Comparison of ENCODE assay signal across 26 cellular contexts in the genomic region with DNA sequence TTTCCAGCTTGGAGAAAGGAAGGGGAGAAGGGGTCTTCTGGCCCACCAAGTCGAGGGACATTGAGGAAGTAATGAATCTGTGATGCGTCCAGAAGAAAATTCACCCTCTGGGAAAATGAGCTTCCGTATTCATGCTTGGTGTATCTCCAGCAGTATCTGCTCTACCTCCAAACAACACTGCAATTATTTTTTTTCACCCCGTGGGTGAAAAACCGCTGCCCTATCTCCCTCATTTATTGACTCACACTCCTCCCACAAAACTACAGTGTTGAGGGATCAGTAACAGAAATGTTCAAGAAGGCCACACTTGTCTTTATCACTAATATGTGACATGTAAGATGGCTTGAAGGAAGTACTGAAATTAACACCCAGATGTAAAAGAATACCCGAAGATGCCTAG. TPM values are rescaled to one million over a fixed set of nuclear protein-coding genes. Genes with fewer than 3 reads are reported as not detected.
DNase-seq lines count a peak whose midpoint lies in the region; ATAC-seq and TF ChIP-seq lines count a peak whose summit lies in the region.
"Had no signal": no experiment of that assay in that cellular context is flagged by ENCODE, and none has a peak within 500 bp of the region (broad histone marks: within the 10 kb centered on the region; RNA-seq: fewer than 3 reads in every experiment).

No MANE protein-coding gene starts in this region.

- no peaks in the 10 kb centered on the region for H3K9me3 ChIP-seq in HCT116 (ENCODE audit: control insufficient read depth in 1 of 2, insufficient read depth in 1 of 2, low read depth in 1 of 2, low read length in 2 of 2)
- H3K9me3 ChIP-seq: mucosa of descending colon, prostate gland, upper lobe of right lung had no signal

- TF ChIP-seq CTCF in HCT116 (IDR thresholded peaks at IDR 0.05 in 2 of 3, conservative IDR thresholded peaks at IDR 0.05 in 1 of 3; ENCODE audit: borderline replicate concordance in 1 of 3, insufficient read depth in 1 of 3, low read depth in 2 of 3, low read length in 2 of 3) (no peak), astrocyte of the spinal cord (IDR thresholded peaks at IDR 0.05; ENCODE audit: low read depth, low read length) (no peak)

- no peaks in the 10 kb centered on the region for H3K79me1 ChIP-seq in mesendoderm (ENCODE audit: low read length)

- H3K4me3 ChIP-seq in HCT116 (replicated peaks in 1 of 2; ENCODE audit: low read depth in 1 of 2, low read length in 2 of 2) (peak overlapping the region; percentile 10 to 57), astrocyte of the spinal cord (ENCODE audit: low read depth, low read length) (peak overlapping the region; percentile 36), mesendoderm (ENCODE audit: low read length) (no peak overlapping the region)
- H3K4me3 ChIP-seq: mucosa of descending colon, prostate gland, stomach, upper lobe of right lung had no signal

- no TSS peak for BruUV-seq in HCT116 (replicated peaks; lab: Mats Ljungman, UMichigan)

- peaks cover 96% of the 10 kb centered on the region for H3K27me3 Mint-ChIP-seq in activated naive CD8-positive, alpha-beta T cell treated with anti-CD3 and anti-CD28 coated beads for 36 hours

- no peaks in the 10 kb centered on the region for H3K79me2 ChIP-seq in HCT116 (ENCODE audit: insufficient read depth, low read length)
- H3K79me2 ChIP-seq in mesendoderm (ENCODE audit: control insufficient read depth, insufficient read depth, low read length), result no peaks in the 10 kb centered on the region

- H3K23ac ChIP-seq in mesendoderm (ENCODE audit: low read length), result no peak overlapping the region

- CTCF ChIA-PET in HCT116 (lab: Charles Lee), result no interaction called here

- no CpG with 5 or more reads among the region's 6 CpGs for WGBS in mesendoderm (ENCODE audit: extremely low coverage, insufficient coverage, low lambda C conversion rate)

- POLR2A ChIA-PET in HCT116 (lab: Charles Lee), result interaction anchor here (0.6 to 1.0 kb wide), 2 partner anchors 12 to 208 kb away, joined by 3 to 4 read pairs; no protein-coding TSS in a partner anchor

- H4K5ac ChIP-seq in mesendoderm (ENCODE audit: low read length), result no peak overlapping the region

- intact Hi-C loops in HCT116 (cut with micrococcal nuclease), result no loop called here

- no peaks in the 10 kb centered on the region for H3K9me2 ChIP-seq in HCT116 (ENCODE audit: insufficient read depth)

- no peak overlapping the region for H2AK5ac ChIP-seq in mesendoderm (ENCODE audit: low read length)

- RAD21 ChIA-PET in HCT116 (lab: Charles Lee; ENCODE audit: low non-redundant PET in 1 of 2, low total read pairs in 2 of 2, uncharacterized antibody in 2 of 2, unreplicated experiment in 2 of 2), result no interaction called here

- no peak overlapping the region for H3K27ac ChIP-seq in HCT116 (ENCODE audit: low read depth, low read length)
- no peak overlapping the region for H3K27ac ChIP-seq in mesendoderm (ENCODE audit: low read depth, low read length)
- H3K27ac ChIP-seq: prostate gland, stomach, upper lobe of right lung had no signal

- peaks cover 18% of the 10 kb centered on the region for H3K9me3 Mint-ChIP-seq in activated naive CD8-positive, alpha-beta T cell treated with anti-CD3 and anti-CD28 coated beads for 36 hours

- H4K20me1 ChIP-seq in HCT116 (ENCODE audit: insufficient read depth), result no peaks in the 10 kb centered on the region

- peak overlapping the region; percentile 80 for H3K4me2 ChIP-seq in HCT116 (ENCODE audit: low read length)
- no peak overlapping the region for H3K4me2 ChIP-seq in mesendoderm (ENCODE audit: low read length)

- ATAC-seq in HCT116, result no peak
- no peak for ATAC-seq in HG03196 (IDR thresholded peaks at IDR 0.05; ENCODE audit: unreplicated experiment)
- no peak for ATAC-seq in GM18870 (IDR thresholded peaks at IDR 0.05; ENCODE audit: unreplicated experiment)
- ATAC-seq: activated naive CD8-positive, alpha-beta T cell treated with anti-CD3 and anti-CD28 coated beads, Interleukin-2, amount 50 U/mL, for 24 hours; HepG2; mucosa of descending colon; upper lobe of right lung had no signal

- H2BK5ac ChIP-seq in mesendoderm (ENCODE audit: low read length), result no peak overlapping the region

- no peak overlapping the region for H3K18ac ChIP-seq in mesendoderm (ENCODE audit: low read length)

- no peak overlapping the region for H4K8ac ChIP-seq in mesendoderm (ENCODE audit: low read depth, low read length)

- DNase-seq in ACHN, result peak; percentile 6
- no peak for DNase-seq in HCT116 (ENCODE audit: low read depth, low spot score)
- DNase-seq in astrocyte of the spinal cord (ENCODE audit: low read depth, low spot score), result peak; percentile 51
- peak; percentile 8 for DNase-seq in mesendoderm
- DNase-seq in activated naive CD8-positive, alpha-beta T cell treated with anti-CD3 and anti-CD28 coated beads for 36 hours, result no peak
- no peak for DNase-seq in stimulated activated CD4-positive, alpha-beta T cell treated with anti-CD3 and anti-CD28 coated beads, Interleukin-2, amount 100 ng/mL, for 48 hours
- DNase-seq: activated CD4-positive, alpha-beta T cell treated with anti-CD3 and anti-CD28 coated beads for 4 hours; activated CD8-positive, alpha-beta memory T cell treated with anti-CD3 and anti-CD28 coated beads, Interleukin-2, amount 50 U/mL, for 4 hours; activated naive CD8-positive, alpha-beta T cell treated with anti-CD3 and anti-CD28 coated beads, Interleukin-2, amount 50 U/mL, for 24 hours; AML-193; caudate nucleus; DMS79; erythroblast; HCEC 1CT; mucosa of descending colon; NCI-H2081 treated with DMSO at 0.1 percent for 48 hours; NCI-H524; RPMI8226; small intestine; stimulated activated CD4-positive, alpha-beta T cell treated with anti-CD3 and anti-CD28 coated beads, Interleukin-4, amount 100 ng/mL, for 4 hours; stomach; upper lobe of right lung had no signal

- peaks cover 11% of the 10 kb centered on the region for H3K4me1 Mint-ChIP-seq in activated naive CD8-positive, alpha-beta T cell treated with anti-CD3 and anti-CD28 coated beads for 36 hours

- H3K4me1 ChIP-seq in HCT116 (ENCODE audit: control insufficient read depth in 1 of 2, insufficient read depth in 2 of 2, low read length in 2 of 2) (peaks cover 0 to 18% of the 10 kb centered on the region in 2 experiments; a peak in 3 of 4 replicates), mesendoderm (ENCODE audit: control insufficient read depth, low read depth, low read length) (no peaks in the 10 kb centered on the region)
- H3K4me1 ChIP-seq: prostate gland had no signal

- no peak overlapping the region for H3K27ac Mint-ChIP-seq in activated naive CD8-positive, alpha-beta T cell treated with anti-CD3 and anti-CD28 coated beads for 36 hours
- H3K27ac Mint-ChIP-seq: activated naive CD8-positive, alpha-beta T cell treated with anti-CD3 and anti-CD28 coated beads, Interleukin-2, amount 50 U/mL, for 24 hours had no signal

- TF ChIP-seq POLR2A in HCT116 (IDR thresholded peaks at IDR 0.05; ENCODE audit: borderline replicate concordance, extremely low read depth, insufficient read depth, insufficient read length), result no peak

- no peak overlapping the region for H3K4me3 Mint-ChIP-seq in activated naive CD8-positive, alpha-beta T cell treated with anti-CD3 and anti-CD28 coated beads for 36 hours
- H3K4me3 Mint-ChIP-seq: activated naive CD8-positive, alpha-beta T cell treated with anti-CD3 and anti-CD28 coated beads, Interleukin-2, amount 50 U/mL, for 24 hours had no signal

- H3K36me3 ChIP-seq in HCT116 (ENCODE audit: control insufficient read depth in 1 of 2, insufficient read depth in 2 of 2, low read length in 2 of 2) (no peaks in the 10 kb centered on the region), mesendoderm (ENCODE audit: control insufficient read depth, insufficient read depth, low read length) (no peaks in the 10 kb centered on the region)
- H3K36me3 ChIP-seq: prostate gland, stomach, upper lobe of right lung had no signal

- H3K27me3 ChIP-seq in HCT116 (ENCODE audit: insufficient read depth, low read length) (no peaks in the 10 kb centered on the region), mesendoderm (ENCODE audit: insufficient read depth, low read length, poor library complexity) (peaks cover 64% of the 10 kb centered on the region)

- no peak overlapping the region for H2BK120ac ChIP-seq in mesendoderm (ENCODE audit: low read depth, low read length)

- TF ChIP-seq RAD21 in HCT116 (IDR thresholded peaks at IDR 0.05; ENCODE audit: low read depth), result no peak

- H3K36me3 Mint-ChIP-seq in activated naive CD8-positive, alpha-beta T cell treated with anti-CD3 and anti-CD28 coated beads for 36 hours, result peaks cover 12% of the 10 kb centered on the region

- in situ Hi-C loops in ACHN (cut with HindIII; ENCODE audit: low pct_ligation_motif_present, low pct_unique_long_range_greater_than_20kb, low sequenced_read_pairs), result no loop called here
- in situ Hi-C loops in astrocyte of the spinal cord (cut with HindIII; ENCODE audit: low sequenced_read_pairs), result loop anchor here (10.0 kb wide), 1 partner anchor 344 kb away; no protein-coding TSS in a partner anchor

- H3K4ac ChIP-seq in mesendoderm (ENCODE audit: low read depth, low read length), result no peak overlapping the region

- no peak overlapping the region for H3K56ac ChIP-seq in mesendoderm (ENCODE audit: low read length)

- no peak overlapping the region; the same call in 1 of the 2 replicates for H3K9ac ChIP-seq in HCT116 (ENCODE audit: low read length)
- H3K9ac ChIP-seq in mesendoderm (ENCODE audit: low read length), result no peak overlapping the region

- H2AFZ ChIP-seq in HCT116 (ENCODE audit: low read depth, low read length, poor library complexity, severe bottlenecking), result peak overlapping the region; percentile 93

- no peak overlapping the region for H2BK15ac ChIP-seq in mesendoderm (replicated peaks; ENCODE audit: low read depth)

TF ChIP-seq in HCT116, 20 proteins besides CTCF, POLR2A, EP300 and RAD21:
- TF ChIP-seq EZH2 (IDR thresholded peaks at IDR 0.05) (no peak), MAX (IDR thresholded peaks at IDR 0.05) (no peak), CEBPB (IDR thresholded peaks at IDR 0.05; ENCODE audit: low read depth) (no peak), YY1 (IDR thresholded peaks at IDR 0.05; ENCODE audit: extremely low read depth, insufficient replicate concordance, low read depth, low read length) (no peak), EZH2phosphoT487 (IDR thresholded peaks at IDR 0.05; ENCODE audit: borderline replicate concordance) (no peak), CBX3 (IDR thresholded peaks at IDR 0.05; ENCODE audit: low read depth) (no peak)

RNA-seq across cellular contexts. Expression of gene TBX18, which starts 4.8 kb away (rescaled TPM):
- total RNA-seq in HCT116 (2021; ENCODE audit: unreplicated experiment), result 14.4 TPM
- polyA plus RNA-seq in HCT116 (2012), result 9.0 and 10.0 TPM in 2 replicates
- polyA plus RNA-seq in mesendoderm (2013, experiment 1 of 2), result 0.08 TPM
- polyA plus RNA-seq in mesendoderm (2013, experiment 2 of 2), result 0.01 TPM
- total RNA-seq in activated naive CD8-positive, alpha-beta T cell treated with anti-CD3 and anti-CD28 coated beads for 36 hours, result not detected
- total RNA-seq: HepG2 had no signal
- polyA plus RNA-seq: HepG2 had no signal

Comparison
In these comparisons a context has a peak if more than half of its experiments do, and no peak if none do; other contexts are left out.
1. DNase-seq: peak in ACHN (single experiment), astrocyte of the spinal cord (single experiment) and mesendoderm (single experiment); none in HCT116 (single experiment), activated naive CD8-positive, alpha-beta T cell treated with anti-CD3 and anti-CD28 coated beads for 36 hours (single experiment) and stimulated activated CD4-positive, alpha-beta T cell treated with anti-CD3 and anti-CD28 coated beads, Interleukin-2, amount 100 ng/mL, for 48 hours (0 of 2).
2. RNA of gene TBX18, which starts 4.8 kb away (total RNA-seq): 14.4 TPM in HCT116 (single experiment); not detected in activated naive CD8-positive, alpha-beta T cell treated with anti-CD3 and anti-CD28 coated beads for 36 hours; every median in the first group is over 10 times any median in the second.